In genomic region chr6:37103169-37104039, GRCh38 we compare ENCODE assay signal across 8 cellular contexts.
A peak's percentile ranks its signal among the peaks of the same experiment; 100 is the strongest.
DNase-seq lines count a peak whose midpoint lies in the region; ATAC-seq and TF ChIP-seq lines count a peak whose summit lies in the region.

No MANE protein-coding gene starts in this region.

- H4K20me1 ChIP-seq in fibroblast of lung (ENCODE audit: control insufficient read depth, extremely low read depth, insufficient read depth, low read length): no peaks in the 10 kb centered on the region

- no peak for ATAC-seq in activated CD8-positive, alpha-beta T cell treated with anti-CD3 and anti-CD28 coated beads, Interleukin-2, amount 10 ng/mL, durations not matched to agents 7 days and 5 days
- ATAC-seq in naive thymus-derived CD8-positive, alpha-beta T cell: no peak
- ATAC-seq in HG02840 (IDR thresholded peaks at IDR 0.05; ENCODE audit: low FRiP score, unreplicated experiment) (no peak), HG02588 (IDR thresholded peaks at IDR 0.05; ENCODE audit: unreplicated experiment) (no peak)

- H3K36me3 Mint-ChIP-seq in activated CD8-positive, alpha-beta T cell treated with anti-CD3 and anti-CD28 coated beads, Interleukin-2, amount 10 ng/mL, durations not matched to agents 7 days and 5 days (ENCODE audit: low read depth): no peaks in the 10 kb centered on the region
- no peaks in the 10 kb centered on the region for H3K36me3 Mint-ChIP-seq in naive thymus-derived CD8-positive, alpha-beta T cell

- peaks cover 14% of the 10 kb centered on the region for H3K4me1 ChIP-seq in fibroblast of lung (ENCODE audit: control insufficient read depth, extremely low read depth, insufficient read depth, low read length)

- CTCF ChIA-PET in activated CD8-positive, alpha-beta T cell treated with anti-CD3 and anti-CD28 coated beads, Interleukin-2, amount 10 ng/mL, durations not matched to agents 7 days and 5 days (lab: Charles Lee): interaction anchor here (1.1 to 2.1 kb wide), 5 partner anchors 32 to 107 kb away, joined by 3 to 12 read pairs (median 7); no protein-coding TSS in a partner anchor

- H3K36me3 ChIP-seq in fibroblast of lung (ENCODE audit: control insufficient read depth, insufficient read depth, low read length): no peaks in the 10 kb centered on the region

- no peaks in the 10 kb centered on the region for H3K27me3 ChIP-seq in fibroblast of lung (ENCODE audit: control insufficient read depth, insufficient read depth, low read length)

- H3K4me3 ChIP-seq in fibroblast of lung (replicated peaks in 1 of 4; ENCODE audit: control extremely low read depth in 1 of 4, insufficient read depth in 1 of 4, low read depth in 3 of 4, low read length in 4 of 4): peak overlapping the region; percentile 22 to 62 (median 44)

- no peak overlapping the region for H2AFZ ChIP-seq in fibroblast of lung (ENCODE audit: low read length)

- DNase-seq in activated CD8-positive, alpha-beta memory T cell treated with anti-CD3 and anti-CD28 coated beads for 24 hours: peak; percentile 60
- DNase-seq in activated CD8-positive, alpha-beta memory T cell treated with anti-CD3 and anti-CD28 coated beads, Interleukin-2, amount 50 U/mL, for 4 hours: no peak
- DNase-seq in NCI-H2107 (lab: John Stamatoyannopoulos, UW) (peak; percentile 51), fibroblast of lung (ENCODE audit: low read depth in 2 of 2) (peak in 1 of 2 donors; percentile 46)
- DNase-seq in activated CD8-positive, alpha-beta T cell treated with anti-CD3 and anti-CD28 coated beads, Interleukin-2, amount 10 ng/mL, durations not matched to agents 7 days and 5 days: no peak
- no peak for DNase-seq in naive thymus-derived CD8-positive, alpha-beta T cell

- H3K27ac ChIP-seq in fibroblast of lung (ENCODE audit: insufficient read depth, low read length): peak overlapping the region; percentile 85

- peak overlapping the region; percentile 64 for H3K9ac ChIP-seq in fibroblast of lung (ENCODE audit: insufficient read depth, low read length)

- no peaks in the 10 kb centered on the region for H3K9me3 Mint-ChIP-seq in activated CD8-positive, alpha-beta T cell treated with anti-CD3 and anti-CD28 coated beads, Interleukin-2, amount 10 ng/mL, durations not matched to agents 7 days and 5 days (ENCODE audit: insufficient read depth)
- H3K9me3 Mint-ChIP-seq in naive thymus-derived CD8-positive, alpha-beta T cell: no peaks in the 10 kb centered on the region

- peaks cover 56% of the 10 kb centered on the region for H3K4me1 Mint-ChIP-seq in activated CD8-positive, alpha-beta T cell treated with anti-CD3 and anti-CD28 coated beads, Interleukin-2, amount 10 ng/mL, durations not matched to agents 7 days and 5 days (ENCODE audit: low read depth)
- peaks cover 5 to 41% (median 22%) of the 10 kb centered on the region in 4 donors for H3K4me1 Mint-ChIP-seq in naive thymus-derived CD8-positive, alpha-beta T cell

- H3K27ac Mint-ChIP-seq in activated CD8-positive, alpha-beta T cell treated with anti-CD3 and anti-CD28 coated beads, Interleukin-2, amount 10 ng/mL, durations not matched to agents 7 days and 5 days: peak overlapping the region; percentile 81
- H3K27ac Mint-ChIP-seq in naive thymus-derived CD8-positive, alpha-beta T cell: peak overlapping the region; percentile 53 to 95 (median 87)

- H3K27me3 Mint-ChIP-seq in activated CD8-positive, alpha-beta T cell treated with anti-CD3 and anti-CD28 coated beads, Interleukin-2, amount 10 ng/mL, durations not matched to agents 7 days and 5 days (ENCODE audit: low read depth): no peaks in the 10 kb centered on the region
- H3K27me3 Mint-ChIP-seq in naive thymus-derived CD8-positive, alpha-beta T cell: no peaks in the 10 kb centered on the region

- no peaks in the 10 kb centered on the region for H3K9me3 ChIP-seq in fibroblast of lung (ENCODE audit: control insufficient read depth, insufficient read depth, low read depth, low read length)

- no peaks in the 10 kb centered on the region for H3K79me2 ChIP-seq in fibroblast of lung (ENCODE audit: control insufficient read depth, insufficient read depth, low read length)

- TF ChIP-seq CTCF in fibroblast of lung (conservative IDR thresholded peaks at IDR 0.05 in 1 of 2, IDR thresholded peaks at IDR 0.05 in 1 of 2; ENCODE audit: low read depth in 1 of 2, low read length in 2 of 2): no peak

- H3K4me3 Mint-ChIP-seq in activated CD8-positive, alpha-beta T cell treated with anti-CD3 and anti-CD28 coated beads, Interleukin-2, amount 10 ng/mL, durations not matched to agents 7 days and 5 days: peak overlapping the region; percentile 67
- peak overlapping the region; percentile 58 to 84 (median 77) for H3K4me3 Mint-ChIP-seq in naive thymus-derived CD8-positive, alpha-beta T cell

- peak overlapping the region; percentile 71 for H3K4me2 ChIP-seq in fibroblast of lung (ENCODE audit: extremely low read depth, insufficient read depth, low read length)

- POLR2A ChIA-PET in activated CD8-positive, alpha-beta T cell treated with anti-CD3 and anti-CD28 coated beads, Interleukin-2, amount 10 ng/mL, durations not matched to agents 7 days and 5 days (lab: Charles Lee): interaction anchor here (0.7 to 1.3 kb wide), 3 partner anchors 68 to 80 kb away, joined by 3 to 7 read pairs (median 4); no protein-coding TSS in a partner anchor
- POLR2A ChIA-PET in naive thymus-derived CD8-positive, alpha-beta T cell (lab: Charles Lee): interaction anchor here (1.0 to 1.5 kb wide), 4 partner anchors 9 to 66 kb away, joined by 3 to 20 read pairs (median 4); partner anchors contain the start of gene PIM1

Comparison
In these comparisons a context has a peak if more than half of its experiments do, and no peak if none do; other contexts are left out.
1. DNase-seq: peak in activated CD8-positive, alpha-beta memory T cell treated with anti-CD3 and anti-CD28 coated beads for 24 hours (single experiment) and NCI-H2107 (single experiment); none in activated CD8-positive, alpha-beta memory T cell treated with anti-CD3 and anti-CD28 coated beads, Interleukin-2, amount 50 U/mL, for 4 hours (single experiment), activated CD8-positive, alpha-beta T cell treated with anti-CD3 and anti-CD28 coated beads, Interleukin-2, amount 10 ng/mL, durations not matched to agents 7 days and 5 days (single experiment) and naive thymus-derived CD8-positive, alpha-beta T cell (0 of 10).